In genomic region chr14:24114536-24115450, GRCh38 we compare ENCODE assay signal across 8 cellular contexts. TPM values are rescaled to one million over a fixed set of nuclear protein-coding genes. Genes with fewer than 3 reads are reported as not detected.
DNase-seq lines count a peak whose midpoint lies in the region; ATAC-seq and TF ChIP-seq lines count a peak whose summit lies in the region.

Gene DCAF11 (plus strand): TSS chr14:24114777. CDS start chr14:24115595, 818 bp downstream.
Gene NRL (minus strand): TSS chr14:24114949. CDS start chr14:24082848, 32,101 bp downstream.

- H3K36me3 ChIP-seq in BLaER1 treated with 17β-estradiol and CSF1 and Interleukin-3, amounts not matched to agents 10 nM and 100 nM, result peaks cover 30 to 41% (median 33%) of the 10 kb centered on the region in 11 experiments

- H3K9me3 ChIP-seq in BLaER1 treated with 17β-estradiol and CSF1 and Interleukin-3, amounts not matched to agents 10 nM and 100 nM (replicated peaks in 1 of 11), result no peaks in the 10 kb centered on the region

- intact Hi-C loops in left colon (cut with DNase I, micrococcal nuclease), result no loop called here

- peak within 1 kb of the TSS; percentile 85 to 97 (median 90) for H3K9ac ChIP-seq in BLaER1 treated with 17β-estradiol and CSF1 and Interleukin-3, amounts not matched to agents 10 nM and 100 nM

- POLR2A ChIA-PET in activated CD4-positive, alpha-beta T cell treated with anti-CD3 and anti-CD28 coated beads, Interleukin-2, amount 10 ng/mL, durations not matched to agents 7 days and 5 days (lab: Charles Lee), result interaction anchor here (0.5 to 2.3 kb wide), 12 partner anchors 8 to 315 kb away, joined by 3 to 11 read pairs (median 4); partner anchors contain the start of genes CHMP4A, IRF9, KHNYN and PCK2

- peaks cover 47% of the 10 kb centered on the region for H3K36me3 Mint-ChIP-seq in activated CD4-positive, alpha-beta T cell treated with anti-CD3 and anti-CD28 coated beads, Interleukin-2, amount 10 ng/mL, durations not matched to agents 7 days and 5 days (ENCODE audit: low read depth)

- peak; percentile 99 for DNase-seq in NCI-H526 treated with DMSO at 0.1 percent for 48 hours (lab: John Stamatoyannopoulos, UW)
- peak; percentile 99 for DNase-seq in activated CD4-positive, alpha-beta T cell treated with anti-CD3 and anti-CD28 coated beads, Interleukin-2, amount 10 ng/mL, durations not matched to agents 7 days and 5 days
- DNase-seq in coronary artery (ENCODE audit: low spot score), result peak; percentile 100
- DNase-seq in left colon, result peak; percentile 98 to 100
- peak; percentile 96 to 98 for DNase-seq in stimulated activated CD4-positive, alpha-beta T cell treated with anti-CD3 and anti-CD28 coated beads, Interleukin-1b, Interleukin-23, amount 100 ng/mL, for 4 hours (ENCODE audit: low read depth in 2 of 2)

- peak within 1 kb of the TSS; percentile 100 for H3K4me3 Mint-ChIP-seq in activated CD4-positive, alpha-beta T cell treated with anti-CD3 and anti-CD28 coated beads, Interleukin-2, amount 10 ng/mL, durations not matched to agents 7 days and 5 days

- peak; percentile 83 for ATAC-seq in GM19351 (IDR thresholded peaks at IDR 0.05; ENCODE audit: unreplicated experiment)
- peak; percentile 78 for ATAC-seq in HG03520 (IDR thresholded peaks at IDR 0.05; ENCODE audit: unreplicated experiment)
- ATAC-seq in left colon, result peak; percentile 80

- peak within 1 kb of the TSS; percentile 99 for H3K27ac Mint-ChIP-seq in activated CD4-positive, alpha-beta T cell treated with anti-CD3 and anti-CD28 coated beads, Interleukin-2, amount 10 ng/mL, durations not matched to agents 7 days and 5 days

- peaks cover 51% of the 10 kb centered on the region for H3K4me1 Mint-ChIP-seq in activated CD4-positive, alpha-beta T cell treated with anti-CD3 and anti-CD28 coated beads, Interleukin-2, amount 10 ng/mL, durations not matched to agents 7 days and 5 days

- CTCF ChIA-PET in activated CD4-positive, alpha-beta T cell treated with anti-CD3 and anti-CD28 coated beads, Interleukin-2, amount 10 ng/mL, durations not matched to agents 7 days and 5 days (lab: Charles Lee), result interaction anchor here (1.0 to 3.2 kb wide), 20 partner anchors 12 to 762 kb away, joined by 3 to 23 read pairs (median 6); partner anchors contain the start of genes DHRS4, EMC9, IPO4 and IRF9

- TF ChIP-seq CTCF in coronary artery (IDR thresholded peaks at IDR 0.05), result no peak

- H3K27me3 ChIP-seq in BLaER1 treated with 17β-estradiol and CSF1 and Interleukin-3, amounts not matched to agents 10 nM and 100 nM, result no peaks in the 10 kb centered on the region

- H3K4me1 ChIP-seq in BLaER1 treated with 17β-estradiol and CSF1 and Interleukin-3, amounts not matched to agents 10 nM and 100 nM, result peaks cover 21 to 40% (median 31%) of the 10 kb centered on the region in 10 experiments

- no peaks in the 10 kb centered on the region for H3K9me3 Mint-ChIP-seq in activated CD4-positive, alpha-beta T cell treated with anti-CD3 and anti-CD28 coated beads, Interleukin-2, amount 10 ng/mL, durations not matched to agents 7 days and 5 days

- peaks cover 0 to 8% (median 0%) of the 10 kb centered on the region in 11 experiments; a peak in 3 of 22 replicates for H4K20me1 ChIP-seq in BLaER1 treated with 17β-estradiol and CSF1 and Interleukin-3, amounts not matched to agents 10 nM and 100 nM

- no peaks in the 10 kb centered on the region for H3K27me3 Mint-ChIP-seq in activated CD4-positive, alpha-beta T cell treated with anti-CD3 and anti-CD28 coated beads, Interleukin-2, amount 10 ng/mL, durations not matched to agents 7 days and 5 days

- H3K4me2 ChIP-seq in BLaER1 treated with 17β-estradiol and CSF1 and Interleukin-3, amounts not matched to agents 10 nM and 100 nM, result peak within 1 kb of the TSS; percentile 96 to 100 (median 98)

- peak within 1 kb of the TSS; percentile 87 to 99 (median 96) for H3K27ac ChIP-seq in BLaER1 treated with 17β-estradiol and CSF1 and Interleukin-3, amounts not matched to agents 10 nM and 100 nM
- peak within 1 kb of the TSS; percentile 96 to 98 for H3K27ac ChIP-seq in coronary artery

- peak within 1 kb of the TSS; percentile 71 to 88 (median 76) for H3K4me3 ChIP-seq in BLaER1 treated with 17β-estradiol and CSF1 and Interleukin-3, amounts not matched to agents 10 nM and 100 nM
- H3K4me3 ChIP-seq in coronary artery, result peak within 1 kb of the TSS; percentile 82

RNA-seq across cellular contexts. Expression of gene DCAF11, which starts in this region (rescaled TPM):
- 100 to 1,000 TPM; 106 to 116 TPM for total RNA-seq in activated CD4-positive, alpha-beta T cell treated with anti-CD3 and anti-CD28 coated beads, Interleukin-2, amount 10 ng/mL, durations not matched to agents 7 days and 5 days
- 100 to 1,000 TPM; 101 to 107 TPM for total RNA-seq in left colon

RNA-seq across cellular contexts. Expression of gene NRL, which starts in this region (rescaled TPM):
- total RNA-seq in activated CD4-positive, alpha-beta T cell treated with anti-CD3 and anti-CD28 coated beads, Interleukin-2, amount 10 ng/mL, durations not matched to agents 7 days and 5 days, result 1 to 10 TPM; 3.1 to 3.3 TPM
- 1 to 10 TPM; 1.2 to 1.5 TPM for total RNA-seq in left colon

Comparison
In these comparisons a context has a peak if more than half of its experiments do, and no peak if none do; other contexts are left out.
1. Peak in every context shown above with its lines: DNase-seq, ATAC-seq, H3K4me3 ChIP-seq and H3K27ac ChIP-seq.